Comparison of ENCODE assay signal across 18 cellular contexts in genomic region chr1:168297019-168297418, GRCh38.
"Had no signal": no experiment of that assay in that cellular context is flagged by ENCODE, and none has a peak within 500 bp of the region (broad histone marks: within the 10 kb centered on the region; RNA-seq: fewer than 3 reads in every experiment).

No MANE protein-coding gene starts in this region.

- DNase-seq: activated CD4-positive, alpha-beta T cell treated with anti-CD3 and anti-CD28 coated beads, Interleukin-2, amount 10 ng/mL, durations not matched to agents 7 days and 5 days; activated CD4-positive, CD25-positive, alpha-beta regulatory T cell treated with anti-CD3 and anti-CD28 coated beads, Interleukin-2, amount 50 U/mL, for 72 hours; activated CD8-positive, alpha-beta T cell treated with anti-CD3 and anti-CD28 coated beads, Interleukin-2, amount 10 ng/mL, durations not matched to agents 7 days and 5 days; activated gamma-delta T cell; activated naive CD4-positive, alpha-beta T cell treated with anti-CD3 and anti-CD28 coated beads, Interleukin-2, amount 50 U/mL, for 16 hours; activated naive CD8-positive, alpha-beta T cell treated with anti-CD3 and anti-CD28 coated beads, Interleukin-2, amount 50 U/mL, for 24 hours; cerebellar nuclear complex; glutamatergic neuron; immature natural killer cell; kidney glomerular epithelial cell; left lung; naive B cell; occipital lobe; posterior cingulate gyrus; small intestine; stimulated activated CD4-positive, alpha-beta T cell treated with anti-CD3 and anti-CD28 coated beads, Interleukin-2, amount 100 ng/mL, for 24 hours; stomach; WERI-Rb-1 had no signal
